Comparison of ENCODE assay signal across 16 cellular contexts in the genomic region with DNA sequence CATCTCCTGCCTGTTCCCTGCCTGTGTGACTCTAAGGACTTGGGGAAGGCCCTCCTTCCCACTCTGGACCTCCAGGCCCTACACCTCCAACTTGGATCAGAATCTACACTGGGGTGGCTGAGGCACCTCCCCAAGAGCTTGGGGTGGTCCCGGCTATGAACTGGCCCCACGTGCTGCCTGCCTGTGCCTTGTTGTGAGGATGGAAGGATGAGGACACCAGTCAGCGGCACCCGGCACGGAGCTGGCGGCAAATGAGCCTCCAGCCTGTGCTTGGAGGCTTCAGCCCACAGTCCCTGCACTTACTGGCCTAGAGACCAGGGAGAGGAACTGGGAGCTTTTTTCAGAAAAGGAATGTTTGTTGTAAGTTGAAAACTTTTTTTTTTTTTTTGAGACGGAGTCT. TPM values are rescaled to one million over a fixed set of nuclear protein-coding genes. Genes with fewer than 3 reads are reported as not detected.
DNase-seq lines count a peak whose midpoint lies in the region; ATAC-seq, FAIRE-seq and TF ChIP-seq lines count a peak whose summit lies in the region.
"Had no signal": no experiment of that assay in that cellular context is flagged by ENCODE, and none has a peak within 500 bp of the region (broad histone marks: within the 10 kb centered on the region; RNA-seq: fewer than 3 reads in every experiment).

No MANE protein-coding gene starts in this region.

- H3K27ac ChIP-seq in heart left ventricle (peak overlapping the region in 7 of 12 donors; percentile 39 to 75 (median 58)), right atrium auricular region (no peak overlapping the region), GM12878 (ENCODE audit: control insufficient read depth, insufficient read depth) (no peak overlapping the region), gastrocnemius medialis (peak overlapping the region in 3 of 4 donors; percentile 4 to 97 (median 50))
- H3K27ac ChIP-seq: HL-60 had no signal

- no peak for ATAC-seq in heart left ventricle
- ATAC-seq in GM12878, result no peak
- ATAC-seq in mucosa of descending colon, result no peak
- ATAC-seq in gastrocnemius medialis, result no peak
- ATAC-seq: HCT116 had no signal

- in situ Hi-C loops in GM12878 (cut with MboI), result no loop called here
- in situ Hi-C loops in gastrocnemius medialis (cut with MboI; ENCODE audit: low sequenced_read_pairs in 4 of 4), result loop anchor here in 3 of 4 donors (10.0 to 25.0 kb wide), 3 partner anchors 64 to 191 kb away; no protein-coding TSS in a partner anchor

- H3K4me2 ChIP-seq in GM12878 (ENCODE audit: control insufficient read depth, insufficient read depth), result no peak overlapping the region
- H3K4me2 ChIP-seq: BLaER1 treated with 17β-estradiol and CSF1 and Interleukin-3, amounts not matched to agents 10 nM and 100 nM had no signal

- H3K9me3 ChIP-seq in heart left ventricle (no peaks in the 10 kb centered on the region), right atrium auricular region (no peaks in the 10 kb centered on the region), GM12878 (replicated peaks; ENCODE audit: control insufficient read depth, insufficient read depth, low read length) (no peaks in the 10 kb centered on the region), mucosa of descending colon (no peaks in the 10 kb centered on the region), gastrocnemius medialis (no peaks in the 10 kb centered on the region)
- H3K9me3 ChIP-seq: BLaER1 treated with 17β-estradiol and CSF1 and Interleukin-3, amounts not matched to agents 10 nM and 100 nM had no signal

- SMC1A ChIA-PET in GM12878 (lab: Charles Lee; ENCODE audit: uncharacterized antibody, unreplicated experiment), result no interaction called here

- H3K4me1 ChIP-seq in heart left ventricle (peaks cover 17 to 66% (median 41%) of the 10 kb centered on the region in 12 donors), right atrium auricular region (peaks cover 0 to 58% of the 10 kb centered on the region in 2 donors), GM12878 (ENCODE audit: control insufficient read depth, insufficient read depth, low read length) (0 out of 2 replicates have a peak, but pooled peaks cover 2% of the 10 kb centered on the region), mucosa of descending colon (ENCODE audit: low read depth) (no peaks in the 10 kb centered on the region), gastrocnemius medialis (peaks cover 25 to 28% of the 10 kb centered on the region in 2 donors)

- DNase-seq in heart left ventricle (no peak), right atrium auricular region (ENCODE audit: low spot score) (no peak), GM12878 (ENCODE audit: low read depth, low spot score) (no peak), mucosa of descending colon (peak in 2 of 3 donors; percentile 10 to 15), gastrocnemius medialis (no peak), SHP77 (lab: John Stamatoyannopoulos, UW) (no peak), COLO829 (ENCODE audit: low spot score) (no peak), urothelium cell line (ENCODE audit: low spot score) (no peak)
- DNase-seq: ACHN; Calu3; CD4-positive, CD25-positive, alpha-beta regulatory T cell; DMS 273 treated with DMSO at 0.1 percent for 48 hours had no signal

- no peak overlapping the region for H2AFZ ChIP-seq in GM12878 (ENCODE audit: control insufficient read depth, low read depth, low read length)

- no peak for TF ChIP-seq CTCF in heart left ventricle (IDR thresholded peaks at IDR 0.05)
- TF ChIP-seq CTCF in right atrium auricular region (IDR thresholded peaks at IDR 0.05), result no peak
- TF ChIP-seq CTCF in GM12878 (IDR thresholded peaks at IDR 0.05 in 2 of 3, conservative IDR thresholded peaks at IDR 0.05 in 1 of 3; ENCODE audit: control insufficient read depth in 2 of 3, extremely low read depth in 1 of 3, insufficient read depth in 1 of 3, low read depth in 3 of 3, low read length in 3 of 3), result no peak
- no peak for TF ChIP-seq CTCF in mucosa of descending colon (IDR thresholded peaks at IDR 0.05)
- no peak for TF ChIP-seq CTCF in gastrocnemius medialis (IDR thresholded peaks at IDR 0.05 in 4 of 5, conservative IDR thresholded peaks at IDR 0.05 in 1 of 5)

- CTCF ChIA-PET in GM12878 (lab: Yijun Ruan, JAX), result interaction anchor here (1.1 to 1.7 kb wide), 2 partner anchors 24 to 83 kb away, joined by 3 read pairs; no protein-coding TSS in a partner anchor

- intact Hi-C loops in heart left ventricle (cut with DNase I) (loop anchor here in 4 of 10 donors (10.0 kb wide), 3 partner anchors 86 to 196 kb away; no protein-coding TSS in a partner anchor), GM12878 (cut with micrococcal nuclease; ENCODE audit: unreplicated experiment) (no loop called here), mucosa of descending colon (cut with DNase I, micrococcal nuclease) (no loop called here), gastrocnemius medialis (cut with DNase I; ENCODE audit: low total_unique reads) (no loop called here)

- RAD21 ChIA-PET in GM12878 (lab: Charles Lee; ENCODE audit: unreplicated experiment), result interaction anchor here (0.9 kb wide), 1 partner anchor 13 kb away, joined by 3 read pairs; no protein-coding TSS in a partner anchor

- 95 to 97% (median 96%) methylated on average over 5 to 7 of the region's 7 CpGs for WGBS in heart left ventricle, 4 donors
- WGBS in GM12878 (ENCODE audit: insufficient coverage, insufficient replicate concordance, low lambda C conversion rate, missing lambda C conversion rate), result 100% methylated on average over 7 of the region's 7 CpGs

- TF ChIP-seq POLR2A in heart left ventricle (IDR thresholded peaks at IDR 0.05), result no peak
- TF ChIP-seq POLR2A in GM12878 (IDR thresholded peaks at IDR 0.05; ENCODE audit: low read depth, low read length), result 0 out of 2 replicates have a peak, but pooled peaks have one; percentile 17
- TF ChIP-seq POLR2A in gastrocnemius medialis (IDR thresholded peaks at IDR 0.05), result no peak

- TF ChIP-seq EP300 in GM12878 (IDR thresholded peaks at IDR 0.05; ENCODE audit: borderline replicate concordance in 1 of 2, control insufficient read depth in 1 of 2, low read depth in 2 of 2, low read length in 2 of 2), result no peak

- H3K36me3 ChIP-seq in heart left ventricle (peaks cover 6 to 81% (median 68%) of the 10 kb centered on the region in 9 donors), right atrium auricular region (peaks cover 69% of the 10 kb centered on the region), GM12878 (ENCODE audit: control insufficient read depth in 2 of 2, insufficient read depth in 2 of 2, low read length in 1 of 2) (peaks cover 14 to 52% of the 10 kb centered on the region in 2 experiments; a peak in 3 of 4 replicates), mucosa of descending colon (ENCODE audit: low read depth) (peaks cover 30% of the 10 kb centered on the region), gastrocnemius medialis (peaks cover 5 to 73% of the 10 kb centered on the region in 2 donors)

- no peak for TF ChIP-seq RAD21 in GM12878 (IDR thresholded peaks at IDR 0.05; ENCODE audit: insufficient read depth, low read depth, low read length)

- POLR2A ChIA-PET in GM12878 (lab: Charles Lee), result no interaction called here

- H3K4me3 ChIP-seq in heart left ventricle, result no peak overlapping the region
- no peak overlapping the region for H3K4me3 ChIP-seq in right atrium auricular region
- H3K4me3 ChIP-seq in GM12878, result no peak overlapping the region
- H3K4me3 ChIP-seq in mucosa of descending colon, result no peak overlapping the region
- no peak overlapping the region for H3K4me3 ChIP-seq in gastrocnemius medialis
- H3K4me3 ChIP-seq: BLaER1 treated with 17β-estradiol and CSF1 and Interleukin-3, amounts not matched to agents 10 nM and 100 nM had no signal

- H3K79me2 ChIP-seq in GM12878 (ENCODE audit: control insufficient read depth, insufficient read depth, low read length), result peaks cover 26% of the 10 kb centered on the region

- no peak overlapping the region for H3K9ac ChIP-seq in GM12878 (ENCODE audit: control insufficient read depth, insufficient read depth, low read length)

- H3K27me3 ChIP-seq in heart left ventricle, result no peaks in the 10 kb centered on the region
- H3K27me3 ChIP-seq in right atrium auricular region, result no peaks in the 10 kb centered on the region
- no peaks in the 10 kb centered on the region for H3K27me3 ChIP-seq in GM12878 (replicated peaks in 1 of 2; ENCODE audit: control insufficient read depth in 2 of 2, insufficient read depth in 2 of 2, low read length in 1 of 2)
- H3K27me3 ChIP-seq in gastrocnemius medialis, result no peaks in the 10 kb centered on the region
- H3K27me3 ChIP-seq: BLaER1 treated with 17β-estradiol and CSF1 and Interleukin-3, amounts not matched to agents 10 nM and 100 nM had no signal

- FAIRE-seq in GM12878 (lab: Jason Lieb, UNC) (no peak), urothelium cell line (lab: Jason Lieb, UNC) (no peak)
- FAIRE-seq: GM12891 had no signal

- no TSS peak for BruUV-seq in GM12878 (replicated peaks; lab: Mats Ljungman, UMichigan)

- 0 out of 2 replicates have a peak, but pooled peaks cover 5% of the 10 kb centered on the region for H4K20me1 ChIP-seq in GM12878 (ENCODE audit: control insufficient read depth, insufficient read depth)

RNA-seq across cellular contexts. Expression of gene AKAP8, which starts 8.5 kb away (rescaled TPM):
- total RNA-seq in heart left ventricle (10 to 100 TPM; 15.3 to 24.8 (median 18.9) TPM), right atrium auricular region (10 to 100 TPM; 12.3 to 17.9 TPM), GM12878 (2014; rRNA removed) (23.7 and 24.5 TPM in 2 replicates), GM12878 (2014; rRNA removed; fragmentation: Illumina TruSeq; extraction: Trizol) (13.2 and 13.7 TPM in 2 replicates), GM12878 (2021) (51.1 and 57.7 TPM in 2 replicates), mucosa of descending colon (10 to 100 TPM; 37.8 to 50.0 (median 41.3) TPM), gastrocnemius medialis (10 to 100 TPM; 26.0 to 41.5 (median 27.5) TPM)
- polyA plus RNA-seq in heart left ventricle (10 to 100 TPM in 1 of 2 donors, 1 to 10 TPM in 1; 9.6 to 17.5 TPM), GM12878 (2011; rRNA removed) (14.0 and 17.6 TPM in 2 replicates), GM12878 (2014; fragmentation: Illumina TruSeq; extraction: Trizol) (13.5 and 14.2 TPM in 2 replicates), GM12878 (2014; fragmentation: Nextera tagmentation; extraction: Ambion mirVana) (1 to 10 TPM; 5.3 to 5.5 TPM), GM12878 (2014; rRNA removed) (25.7 and 34.8 TPM in 2 replicates), GM12878 (2016; fragmentation: Nextera tagmentation; extraction: Ambion mirVana) (10 to 100 TPM; 26.3 to 27.8 TPM)
- 26.9 and 28.2 TPM in 2 replicates for total RNA-seq in GM12878 (2013; cell fraction: nucleolus; rRNA removed)
- polyA plus RNA-seq in GM12878 (2011; ENCODE audit: low read depth), result 10.9 TPM
- polyA plus RNA-seq in GM12878 (2011; cell fraction: cytosol; rRNA removed), result 13.1 and 17.0 TPM in 2 replicates
- polyA plus RNA-seq in GM12878 (2011; cell fraction: nucleus; rRNA removed), result 44.7 and 58.8 TPM in 2 replicates
- 15.5 and 20.8 TPM in 2 replicates for polyA plus RNA-seq in GM12878 (2012)
- 8.9 and 10.5 TPM in 2 replicates for polyA minus RNA-seq in GM12878 (2011; rRNA and poly(A)+ RNA removed)
- 14.3 and 14.4 TPM in 2 replicates for polyA minus RNA-seq in GM12878 (2011; cell fraction: cytosol; rRNA and poly(A)+ RNA removed)
- 5.0 and 14.5 TPM in 2 replicates for polyA minus RNA-seq in GM12878 (2011; cell fraction: nucleus; rRNA and poly(A)+ RNA removed)

RNA-seq across cellular contexts. Expression of gene BRD4, which starts 38.8 kb away (rescaled TPM):
- total RNA-seq in heart left ventricle, result 10 to 100 TPM; 31.4 to 78.9 (median 61.8) TPM
- 10 to 100 TPM; 31.1 to 76.9 TPM for polyA plus RNA-seq in heart left ventricle
- 10 to 100 TPM; 23.6 to 41.0 TPM for total RNA-seq in right atrium auricular region
- total RNA-seq in GM12878 (2013; cell fraction: nucleolus; rRNA removed), result 132 and 152 TPM in 2 replicates
- 9.3 and 11.4 TPM in 2 replicates for total RNA-seq in GM12878 (2014; rRNA removed)
- total RNA-seq in GM12878 (2014; rRNA removed; fragmentation: Illumina TruSeq; extraction: Trizol), result 8.2 and 9.3 TPM in 2 replicates
- 84.4 and 88.8 TPM in 2 replicates for total RNA-seq in GM12878 (2021)
- polyA plus RNA-seq in GM12878 (2011; ENCODE audit: low read depth), result 13.0 TPM
- polyA plus RNA-seq in GM12878 (2011; rRNA removed), result 3.9 and 6.0 TPM in 2 replicates
- 4.3 and 5.9 TPM in 2 replicates for polyA plus RNA-seq in GM12878 (2011; cell fraction: cytosol; rRNA removed)
- polyA plus RNA-seq in GM12878 (2011; cell fraction: nucleus; rRNA removed), result 47.2 and 65.0 TPM in 2 replicates
- polyA plus RNA-seq in GM12878 (2012), result 33.0 and 53.4 TPM in 2 replicates
- 12.1 and 22.9 TPM in 2 replicates for polyA plus RNA-seq in GM12878 (2014; fragmentation: Illumina TruSeq; extraction: Trizol)
- 1 to 10 TPM; 5.3 to 8.6 TPM for polyA plus RNA-seq in GM12878 (2014; fragmentation: Nextera tagmentation; extraction: Ambion mirVana)
- 18.3 and 26.8 TPM in 2 replicates for polyA plus RNA-seq in GM12878 (2014; rRNA removed)
- 10 to 100 TPM; 12.2 to 13.1 TPM for polyA plus RNA-seq in GM12878 (2016; fragmentation: Nextera tagmentation; extraction: Ambion mirVana)
- polyA minus RNA-seq in GM12878 (2011; rRNA and poly(A)+ RNA removed), result 18.0 and 22.3 TPM in 2 replicates
- polyA minus RNA-seq in GM12878 (2011; cell fraction: cytosol; rRNA and poly(A)+ RNA removed), result 15.6 and 16.7 TPM in 2 replicates
- 40.9 and 74.5 TPM in 2 replicates for polyA minus RNA-seq in GM12878 (2011; cell fraction: nucleus; rRNA and poly(A)+ RNA removed)
- total RNA-seq in mucosa of descending colon, result 100 to 1,000 TPM in 1 of 3 donors, 10 to 100 TPM in 2; 78.3 to 104 (median 82.6) TPM
- total RNA-seq in gastrocnemius medialis, result 10 to 100 TPM; 64.8 to 83.2 (median 73.9) TPM

RNA-seq across cellular contexts. Expression of gene AKAP8L, which starts 47.7 kb away (rescaled TPM):
- 10 to 100 TPM; 46.5 to 72.2 (median 60.1) TPM for total RNA-seq in heart left ventricle
- 10 to 100 TPM; 43.3 to 67.5 TPM for polyA plus RNA-seq in heart left ventricle
- total RNA-seq in right atrium auricular region, result 10 to 100 TPM; 66.5 to 78.2 TPM
- 224 and 248 TPM in 2 replicates for total RNA-seq in GM12878 (2013; cell fraction: nucleolus; rRNA removed)
- 59.8 and 64.3 TPM in 2 replicates for total RNA-seq in GM12878 (2014; rRNA removed)
- 36.7 and 39.4 TPM in 2 replicates for total RNA-seq in GM12878 (2014; rRNA removed; fragmentation: Illumina TruSeq; extraction: Trizol)
- 60.3 and 60.5 TPM in 2 replicates for total RNA-seq in GM12878 (2021)
- 36.9 TPM for polyA plus RNA-seq in GM12878 (2011; ENCODE audit: low read depth)
- polyA plus RNA-seq in GM12878 (2011; rRNA removed), result 29.6 and 42.3 TPM in 2 replicates
- polyA plus RNA-seq in GM12878 (2011; cell fraction: cytosol; rRNA removed), result 31.0 and 36.5 TPM in 2 replicates
- polyA plus RNA-seq in GM12878 (2011; cell fraction: nucleus; rRNA removed), result 443 and 591 TPM in 2 replicates
- 40.3 and 43.0 TPM in 2 replicates for polyA plus RNA-seq in GM12878 (2012)
- polyA plus RNA-seq in GM12878 (2014; fragmentation: Illumina TruSeq; extraction: Trizol), result 35.1 and 47.3 TPM in 2 replicates
- 1 to 10 TPM in 1 of 2 experiments, under 1 TPM in 1; 0.66 to 3.8 TPM for polyA plus RNA-seq in GM12878 (2014; fragmentation: Nextera tagmentation; extraction: Ambion mirVana)
- polyA plus RNA-seq in GM12878 (2014; rRNA removed), result 63.6 and 67.0 TPM in 2 replicates
- 10 to 100 TPM; 25.8 to 40.6 TPM for polyA plus RNA-seq in GM12878 (2016; fragmentation: Nextera tagmentation; extraction: Ambion mirVana)
- polyA minus RNA-seq in GM12878 (2011; rRNA and poly(A)+ RNA removed), result 57.6 and 57.9 TPM in 2 replicates
- polyA minus RNA-seq in GM12878 (2011; cell fraction: cytosol; rRNA and poly(A)+ RNA removed), result 15.5 and 16.3 TPM in 2 replicates
- polyA minus RNA-seq in GM12878 (2011; cell fraction: nucleus; rRNA and poly(A)+ RNA removed), result 60.4 and 102 TPM in 2 replicates
- 100 to 1,000 TPM in 1 of 3 donors, 10 to 100 TPM in 2; 74.4 to 111 (median 96.0) TPM for total RNA-seq in mucosa of descending colon
- total RNA-seq in gastrocnemius medialis, result 100 to 1,000 TPM in 1 of 4 donors, 10 to 100 TPM in 3; 69.3 to 142 (median 85.6) TPM

Comparison
In these comparisons a context has a peak if more than half of its experiments do, and no peak if none do; other contexts are left out.
1. H3K27ac ChIP-seq: peak in heart left ventricle (7 of 12) and gastrocnemius medialis (3 of 4); none in right atrium auricular region (0 of 2) and GM12878 (single experiment).
2. DNase-seq: peak in mucosa of descending colon (2 of 3); none in heart left ventricle (0 of 5), right atrium auricular region (single experiment), GM12878 (single experiment), gastrocnemius medialis (0 of 2), SHP77 (0 of 2), COLO829 (single experiment) and urothelium cell line (single experiment).